ENCODE assay signal across 1 cellular context in the genomic region with DNA sequence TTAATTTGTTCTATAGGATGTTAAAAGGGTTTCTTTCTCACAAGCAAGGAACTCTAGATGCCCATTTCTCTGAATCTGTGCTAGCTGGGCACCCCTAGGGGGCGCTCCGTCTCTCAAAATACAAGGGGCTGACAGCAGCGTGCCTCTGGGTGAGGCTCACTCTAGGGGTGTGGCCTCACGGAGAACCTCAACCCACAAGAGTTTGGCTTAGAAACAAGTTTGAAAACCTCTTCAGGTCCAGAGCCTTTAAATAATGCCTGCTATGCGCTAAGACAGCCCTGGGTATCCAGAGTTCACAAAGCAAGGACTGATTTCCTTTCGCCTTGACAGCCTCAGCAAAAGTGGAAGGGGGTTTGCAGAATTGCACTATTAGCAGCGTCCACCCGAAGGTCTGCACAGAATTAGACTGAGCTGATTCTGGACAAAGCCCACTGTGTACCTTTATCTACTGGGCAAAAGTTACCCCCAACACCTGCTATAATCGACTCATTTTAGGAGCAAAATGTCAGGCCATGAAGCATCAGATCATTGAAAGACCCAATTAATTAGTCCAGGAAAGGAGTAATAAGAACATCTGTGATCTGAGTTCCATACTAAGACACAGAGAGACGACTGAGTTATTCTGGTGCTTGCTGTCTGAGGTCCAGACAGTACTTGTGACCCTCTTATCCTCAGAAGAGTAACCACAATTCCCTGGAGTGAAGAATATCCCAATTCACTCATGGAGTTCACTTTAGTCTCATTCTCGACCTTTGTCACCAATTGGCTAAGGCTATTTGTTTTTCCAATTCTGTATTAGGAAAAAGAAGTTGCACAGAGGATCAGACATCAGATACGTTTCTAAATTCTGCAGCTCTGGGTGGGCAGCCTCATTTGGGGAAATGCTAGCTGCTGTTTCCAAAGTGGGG.
TF ChIP-seq lines count a peak whose summit lies in the region.

No MANE protein-coding gene starts in this region.

TF ChIP-seq in K562, 482 proteins besides CTCF, POLR2A, EP300 and RAD21 (continued from another document and continues in another):
- TF ChIP-seq, protein P1, sequence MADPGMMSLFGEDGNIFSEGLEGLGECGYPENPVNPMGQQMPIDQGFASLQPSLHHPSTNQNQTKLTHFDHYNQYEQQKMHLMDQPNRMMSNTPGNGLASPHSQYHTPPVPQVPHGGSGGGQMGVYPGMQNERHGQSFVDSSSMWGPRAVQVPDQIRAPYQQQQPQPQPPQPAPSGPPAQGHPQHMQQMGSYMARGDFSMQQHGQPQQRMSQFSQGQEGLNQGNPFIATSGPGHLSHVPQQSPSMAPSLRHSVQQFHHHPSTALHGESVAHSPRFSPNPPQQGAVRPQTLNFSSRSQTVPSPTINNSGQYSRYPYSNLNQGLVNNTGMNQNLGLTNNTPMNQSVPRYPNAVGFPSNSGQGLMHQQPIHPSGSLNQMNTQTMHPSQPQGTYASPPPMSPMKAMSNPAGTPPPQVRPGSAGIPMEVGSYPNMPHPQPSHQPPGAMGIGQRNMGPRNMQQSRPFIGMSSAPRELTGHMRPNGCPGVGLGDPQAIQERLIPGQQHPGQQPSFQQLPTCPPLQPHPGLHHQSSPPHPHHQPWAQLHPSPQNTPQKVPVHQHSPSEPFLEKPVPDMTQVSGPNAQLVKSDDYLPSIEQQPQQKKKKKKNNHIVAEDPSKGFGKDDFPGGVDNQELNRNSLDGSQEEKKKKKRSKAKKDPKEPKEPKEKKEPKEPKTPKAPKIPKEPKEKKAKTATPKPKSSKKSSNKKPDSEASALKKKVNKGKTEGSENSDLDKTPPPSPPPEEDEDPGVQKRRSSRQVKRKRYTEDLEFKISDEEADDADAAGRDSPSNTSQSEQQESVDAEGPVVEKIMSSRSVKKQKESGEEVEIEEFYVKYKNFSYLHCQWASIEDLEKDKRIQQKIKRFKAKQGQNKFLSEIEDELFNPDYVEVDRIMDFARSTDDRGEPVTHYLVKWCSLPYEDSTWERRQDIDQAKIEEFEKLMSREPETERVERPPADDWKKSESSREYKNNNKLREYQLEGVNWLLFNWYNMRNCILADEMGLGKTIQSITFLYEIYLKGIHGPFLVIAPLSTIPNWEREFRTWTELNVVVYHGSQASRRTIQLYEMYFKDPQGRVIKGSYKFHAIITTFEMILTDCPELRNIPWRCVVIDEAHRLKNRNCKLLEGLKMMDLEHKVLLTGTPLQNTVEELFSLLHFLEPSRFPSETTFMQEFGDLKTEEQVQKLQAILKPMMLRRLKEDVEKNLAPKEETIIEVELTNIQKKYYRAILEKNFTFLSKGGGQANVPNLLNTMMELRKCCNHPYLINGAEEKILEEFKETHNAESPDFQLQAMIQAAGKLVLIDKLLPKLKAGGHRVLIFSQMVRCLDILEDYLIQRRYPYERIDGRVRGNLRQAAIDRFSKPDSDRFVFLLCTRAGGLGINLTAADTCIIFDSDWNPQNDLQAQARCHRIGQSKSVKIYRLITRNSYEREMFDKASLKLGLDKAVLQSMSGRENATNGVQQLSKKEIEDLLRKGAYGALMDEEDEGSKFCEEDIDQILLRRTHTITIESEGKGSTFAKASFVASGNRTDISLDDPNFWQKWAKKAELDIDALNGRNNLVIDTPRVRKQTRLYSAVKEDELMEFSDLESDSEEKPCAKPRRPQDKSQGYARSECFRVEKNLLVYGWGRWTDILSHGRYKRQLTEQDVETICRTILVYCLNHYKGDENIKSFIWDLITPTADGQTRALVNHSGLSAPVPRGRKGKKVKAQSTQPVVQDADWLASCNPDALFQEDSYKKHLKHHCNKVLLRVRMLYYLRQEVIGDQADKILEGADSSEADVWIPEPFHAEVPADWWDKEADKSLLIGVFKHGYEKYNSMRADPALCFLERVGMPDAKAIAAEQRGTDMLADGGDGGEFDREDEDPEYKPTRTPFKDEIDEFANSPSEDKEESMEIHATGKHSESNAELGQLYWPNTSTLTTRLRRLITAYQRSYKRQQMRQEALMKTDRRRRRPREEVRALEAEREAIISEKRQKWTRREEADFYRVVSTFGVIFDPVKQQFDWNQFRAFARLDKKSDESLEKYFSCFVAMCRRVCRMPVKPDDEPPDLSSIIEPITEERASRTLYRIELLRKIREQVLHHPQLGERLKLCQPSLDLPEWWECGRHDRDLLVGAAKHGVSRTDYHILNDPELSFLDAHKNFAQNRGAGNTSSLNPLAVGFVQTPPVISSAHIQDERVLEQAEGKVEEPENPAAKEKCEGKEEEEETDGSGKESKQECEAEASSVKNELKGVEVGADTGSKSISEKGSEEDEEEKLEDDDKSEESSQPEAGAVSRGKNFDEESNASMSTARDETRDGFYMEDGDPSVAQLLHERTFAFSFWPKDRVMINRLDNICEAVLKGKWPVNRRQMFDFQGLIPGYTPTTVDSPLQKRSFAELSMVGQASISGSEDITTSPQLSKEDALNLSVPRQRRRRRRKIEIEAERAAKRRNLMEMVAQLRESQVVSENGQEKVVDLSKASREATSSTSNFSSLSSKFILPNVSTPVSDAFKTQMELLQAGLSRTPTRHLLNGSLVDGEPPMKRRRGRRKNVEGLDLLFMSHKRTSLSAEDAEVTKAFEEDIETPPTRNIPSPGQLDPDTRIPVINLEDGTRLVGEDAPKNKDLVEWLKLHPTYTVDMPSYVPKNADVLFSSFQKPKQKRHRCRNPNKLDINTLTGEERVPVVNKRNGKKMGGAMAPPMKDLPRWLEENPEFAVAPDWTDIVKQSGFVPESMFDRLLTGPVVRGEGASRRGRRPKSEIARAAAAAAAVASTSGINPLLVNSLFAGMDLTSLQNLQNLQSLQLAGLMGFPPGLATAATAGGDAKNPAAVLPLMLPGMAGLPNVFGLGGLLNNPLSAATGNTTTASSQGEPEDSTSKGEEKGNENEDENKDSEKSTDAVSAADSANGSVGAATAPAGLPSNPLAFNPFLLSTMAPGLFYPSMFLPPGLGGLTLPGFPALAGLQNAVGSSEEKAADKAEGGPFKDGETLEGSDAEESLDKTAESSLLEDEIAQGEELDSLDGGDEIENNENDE (IDR thresholded peaks at IDR 0.05; ENCODE audit: low read depth, low read length): peak; percentile 28
- TF ChIP-seq BRCA1 (IDR thresholded peaks at IDR 0.05): no peak
- TF ChIP-seq BRCA1 (CRISPR knock-in tag; IDR thresholded peaks at IDR 0.05): no peak
- TF ChIP-seq CBX3 (IDR thresholded peaks at IDR 0.05; ENCODE audit: borderline replicate concordance in 1 of 2, low read length in 2 of 2): peak in 1 of 2 experiments; percentile 67; a peak in 1 of 3 replicates
- peak; percentile 55 for TF ChIP-seq CHD4 (IDR thresholded peaks at IDR 0.05; ENCODE audit: insufficient read depth, insufficient replicate concordance, low read depth, low read length, poor library complexity, severe bottlenecking)
- peak in 1 of 2 experiments; percentile 6; a peak in 1 of 4 replicates for TF ChIP-seq FOXA3 (CRISPR knock-in tag; conservative IDR thresholded peaks at IDR 0.05 in 1 of 2, IDR thresholded peaks at IDR 0.05 in 1 of 2)
- peak; percentile 51; the same call in 1 of the 2 replicates for TF ChIP-seq ESRRA (IDR thresholded peaks at IDR 0.05; ENCODE audit: borderline replicate concordance, low read depth)
- TF ChIP-seq ZNF41 (CRISPR knock-in tag; conservative IDR thresholded peaks at IDR 0.05): peak; percentile 29; the same call in 1 of the 2 replicates
- peak; percentile 82 for TF ChIP-seq BHLHE40 (IDR thresholded peaks at IDR 0.05; ENCODE audit: low read length)
- TF ChIP-seq KLF6 (CRISPR knock-in tag; IDR thresholded peaks at IDR 0.05; ENCODE audit: borderline replicate concordance): peak; percentile 70; the same call in 1 of the 2 replicates
- TF ChIP-seq KDM1A (IDR thresholded peaks at IDR 0.05): no peak; a peak in 1 of 4 replicates
- TF ChIP-seq ZNF785 (CRISPR knock-in tag; IDR thresholded peaks at IDR 0.05): no peak
- TF ChIP-seq, protein P2, sequence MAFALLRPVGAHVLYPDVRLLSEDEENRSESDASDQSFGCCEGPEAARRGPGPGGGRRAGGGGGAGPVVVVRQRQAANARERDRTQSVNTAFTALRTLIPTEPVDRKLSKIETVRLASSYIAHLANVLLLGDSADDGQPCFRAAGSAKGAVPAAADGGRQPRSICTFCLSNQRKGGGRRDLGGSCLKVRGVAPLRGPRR (CRISPR knock-in tag; IDR thresholded peaks at IDR 0.05): no peak
- no peak for TF ChIP-seq ETV1 (tag; conservative IDR thresholded peaks at IDR 0.05; ENCODE audit: low read depth)
- 0 out of 2 replicates have a peak, but pooled peaks have one; percentile 18 for TF ChIP-seq ILF3 (IDR thresholded peaks at IDR 0.05; ENCODE audit: borderline replicate concordance)
- no peak; a peak in 1 of 4 replicates for TF ChIP-seq BCLAF1 (IDR thresholded peaks at IDR 0.05; ENCODE audit: borderline replicate concordance in 1 of 2, control insufficient read depth in 1 of 2, low read depth in 2 of 2, low read length in 1 of 2)
- peak; percentile 30 for TF ChIP-seq RBBP5 (IDR thresholded peaks at IDR 0.05; ENCODE audit: borderline replicate concordance, insufficient read depth, low read length, poor library complexity, severe bottlenecking)
- TF ChIP-seq THAP12 (CRISPR knock-in tag; IDR thresholded peaks at IDR 0.05): peak; percentile 67
- TF ChIP-seq XRCC5 (IDR thresholded peaks at IDR 0.05; ENCODE audit: low read depth, low read length): peak; percentile 94; the same call in 1 of the 2 replicates
- peak; percentile 7 for TF ChIP-seq ZBTB17 (CRISPR knock-in tag; IDR thresholded peaks at IDR 0.05)
- TF ChIP-seq PREB (CRISPR knock-in tag; IDR thresholded peaks at IDR 0.05): 0 out of 2 replicates have a peak, but pooled peaks have one; percentile 39
- TF ChIP-seq, protein P3, sequence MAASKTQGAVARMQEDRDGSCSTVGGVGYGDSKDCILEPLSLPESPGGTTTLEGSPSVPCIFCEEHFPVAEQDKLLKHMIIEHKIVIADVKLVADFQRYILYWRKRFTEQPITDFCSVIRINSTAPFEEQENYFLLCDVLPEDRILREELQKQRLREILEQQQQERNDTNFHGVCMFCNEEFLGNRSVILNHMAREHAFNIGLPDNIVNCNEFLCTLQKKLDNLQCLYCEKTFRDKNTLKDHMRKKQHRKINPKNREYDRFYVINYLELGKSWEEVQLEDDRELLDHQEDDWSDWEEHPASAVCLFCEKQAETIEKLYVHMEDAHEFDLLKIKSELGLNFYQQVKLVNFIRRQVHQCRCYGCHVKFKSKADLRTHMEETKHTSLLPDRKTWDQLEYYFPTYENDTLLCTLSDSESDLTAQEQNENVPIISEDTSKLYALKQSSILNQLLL (CRISPR knock-in tag; IDR thresholded peaks at IDR 0.05; ENCODE audit: borderline replicate concordance): no peak
- no peak for TF ChIP-seq CAMTA2 (CRISPR knock-in tag; conservative IDR thresholded peaks at IDR 0.05)
- TF ChIP-seq CREM (IDR thresholded peaks at IDR 0.05; ENCODE audit: low read depth): peak; percentile 45
- TF ChIP-seq, protein P4, sequence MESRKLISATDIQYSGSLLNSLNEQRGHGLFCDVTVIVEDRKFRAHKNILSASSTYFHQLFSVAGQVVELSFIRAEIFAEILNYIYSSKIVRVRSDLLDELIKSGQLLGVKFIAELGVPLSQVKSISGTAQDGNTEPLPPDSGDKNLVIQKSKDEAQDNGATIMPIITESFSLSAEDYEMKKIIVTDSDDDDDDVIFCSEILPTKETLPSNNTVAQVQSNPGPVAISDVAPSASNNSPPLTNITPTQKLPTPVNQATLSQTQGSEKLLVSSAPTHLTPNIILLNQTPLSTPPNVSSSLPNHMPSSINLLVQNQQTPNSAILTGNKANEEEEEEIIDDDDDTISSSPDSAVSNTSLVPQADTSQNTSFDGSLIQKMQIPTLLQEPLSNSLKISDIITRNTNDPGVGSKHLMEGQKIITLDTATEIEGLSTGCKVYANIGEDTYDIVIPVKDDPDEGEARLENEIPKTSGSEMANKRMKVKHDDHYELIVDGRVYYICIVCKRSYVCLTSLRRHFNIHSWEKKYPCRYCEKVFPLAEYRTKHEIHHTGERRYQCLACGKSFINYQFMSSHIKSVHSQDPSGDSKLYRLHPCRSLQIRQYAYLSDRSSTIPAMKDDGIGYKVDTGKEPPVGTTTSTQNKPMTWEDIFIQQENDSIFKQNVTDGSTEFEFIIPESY (CRISPR knock-in tag; IDR thresholded peaks at IDR 0.05): peak; percentile 7; the same call in 1 of the 2 replicates
- 0 out of 2 replicates have a peak, but pooled peaks have one; percentile 53 for TF ChIP-seq THRAP3 (IDR thresholded peaks at IDR 0.05; ENCODE audit: borderline replicate concordance)
